ENCODE assay signal across 21 cellular contexts in the genomic region with DNA sequence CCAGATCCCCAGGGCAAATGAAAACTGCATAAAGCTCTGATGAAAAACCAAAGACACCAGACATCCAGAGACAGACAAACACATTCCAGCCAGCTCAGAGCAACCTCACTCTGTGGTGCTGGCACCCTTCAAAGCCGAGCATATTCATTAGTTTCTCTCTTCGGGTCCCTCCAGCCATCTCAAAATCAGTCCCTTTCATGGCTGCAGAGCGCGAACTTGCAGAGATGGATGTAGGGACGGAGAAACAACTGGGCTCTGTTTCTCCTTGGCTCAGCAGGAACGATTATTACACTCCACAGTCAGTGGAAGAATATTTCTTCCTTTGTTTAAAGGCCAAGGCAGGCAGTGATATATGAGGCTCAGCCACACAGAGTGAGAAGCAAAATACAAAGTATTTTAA. TPM values are rescaled to one million over a fixed set of nuclear protein-coding genes. Genes with fewer than 3 reads are reported as not detected.
A peak's percentile ranks its signal among the peaks of the same experiment; 100 is the strongest.
DNase-seq lines count a peak whose midpoint lies in the region; ATAC-seq and TF ChIP-seq lines count a peak whose summit lies in the region.
"Had no signal": no experiment of that assay in that cellular context is flagged by ENCODE, and none has a peak within 500 bp of the region (broad histone marks: within the 10 kb centered on the region; RNA-seq: fewer than 3 reads in every experiment).

No MANE protein-coding gene starts in this region.

- no peaks in the 10 kb centered on the region for H3K36me3 Mint-ChIP-seq in GM23338 (ENCODE audit: low read depth)
- H3K36me3 Mint-ChIP-seq: IgD-negative memory B cell had no signal

- H3K27me3 ChIP-seq in GM23338 (ENCODE audit: insufficient read depth) = no peaks in the 10 kb centered on the region

- no peaks in the 10 kb centered on the region for H3F3A ChIP-seq in GM23338 (replicated peaks; ENCODE audit: low read depth)

- H3K9me3 Mint-ChIP-seq in GM23338 = no peaks in the 10 kb centered on the region
- H3K9me3 Mint-ChIP-seq: H9, HFFc6 had no signal

- H3K4me3 Mint-ChIP-seq in GM23338 = no peak overlapping the region
- H3K4me3 Mint-ChIP-seq: CD4-positive, alpha-beta T cell; H9; HFFc6; IgD-negative memory B cell had no signal

- DNase-seq in NCI-H2227 treated with DMSO at 0.1 percent for 48 hours (lab: John Stamatoyannopoulos, UW) (peak; percentile 14), NCI-H2227 (lab: John Stamatoyannopoulos, UW; ENCODE audit: unreplicated experiment) (no peak), GM23338 (ENCODE audit: low spot score) (no peak), left kidney (ENCODE audit: low read depth, low spot score) (peak; percentile 4), superior temporal gyrus (ENCODE audit: extremely low spot score) (peak; percentile 21), putamen (ENCODE audit: low spot score) (no peak), DMS79 treated with DMSO at 0.1 percent for 48 hours (lab: John Stamatoyannopoulos, UW) (no peak)
- DNase-seq: CD4-positive, alpha-beta T cell; DMS79; H9; HFFc6; MV-4-11; NCI-H446; PC-3; Right ventricle myocardium superior had no signal

- no peak for TF ChIP-seq CTCF in GM23338 (conservative IDR thresholded peaks at IDR 0.05; ENCODE audit: low read depth in 2 of 2)

- H3K27me3 Mint-ChIP-seq in GM23338 (ENCODE audit: insufficient read depth, low read depth, poor library complexity) = peaks cover 4% of the 10 kb centered on the region

- no peak overlapping the region for H3K4me3 ChIP-seq in GM23338
- H3K4me3 ChIP-seq: A549, GM12878 had no signal

- H3K36me3 ChIP-seq in GM23338 (ENCODE audit: insufficient read depth) = no peaks in the 10 kb centered on the region

- H4K20me1 ChIP-seq in GM23338 (replicated peaks; ENCODE audit: insufficient read depth) = no peaks in the 10 kb centered on the region; the same call in 1 of the 2 replicates

- no peak; the same call in 2 of the 3 replicates for ATAC-seq in GM23338
- ATAC-seq: A549, GM12878, PC-3 had no signal

- H2AFZ ChIP-seq in GM23338 = peak overlapping the region; percentile 80

- H3K27ac ChIP-seq in GM23338 (ENCODE audit: low read depth) = no peak overlapping the region
- H3K27ac ChIP-seq: A549 had no signal

- no peak overlapping the region for H3K4me2 ChIP-seq in GM23338
- H3K4me2 ChIP-seq: A549 had no signal

- no peaks in the 10 kb centered on the region for H3K79me2 ChIP-seq in GM23338 (replicated peaks; ENCODE audit: insufficient read depth)

- no peaks in the 10 kb centered on the region for H3K4me1 Mint-ChIP-seq in GM23338
- H3K4me1 Mint-ChIP-seq: H9, IgD-negative memory B cell had no signal

- no peaks in the 10 kb centered on the region for H3K9me2 ChIP-seq in GM23338 (ENCODE audit: insufficient read depth)

- H3K27ac Mint-ChIP-seq in GM23338 = no peak overlapping the region
- H3K27ac Mint-ChIP-seq: CD4-positive, alpha-beta T cell; HFFc6; IgD-negative memory B cell had no signal

- no peaks in the 10 kb centered on the region for H3K4me1 ChIP-seq in GM23338 (ENCODE audit: insufficient read depth)
- H3K4me1 ChIP-seq: A549 had no signal

TF ChIP-seq in GM23338, 12 proteins besides CTCF, POLR2A, EP300 and RAD21 (continues in another document):
- TF ChIP-seq ZNF331 (CRISPR knock-in tag; IDR thresholded peaks at IDR 0.05; ENCODE audit: low read depth) = no peak
- TF ChIP-seq, protein P1, sequence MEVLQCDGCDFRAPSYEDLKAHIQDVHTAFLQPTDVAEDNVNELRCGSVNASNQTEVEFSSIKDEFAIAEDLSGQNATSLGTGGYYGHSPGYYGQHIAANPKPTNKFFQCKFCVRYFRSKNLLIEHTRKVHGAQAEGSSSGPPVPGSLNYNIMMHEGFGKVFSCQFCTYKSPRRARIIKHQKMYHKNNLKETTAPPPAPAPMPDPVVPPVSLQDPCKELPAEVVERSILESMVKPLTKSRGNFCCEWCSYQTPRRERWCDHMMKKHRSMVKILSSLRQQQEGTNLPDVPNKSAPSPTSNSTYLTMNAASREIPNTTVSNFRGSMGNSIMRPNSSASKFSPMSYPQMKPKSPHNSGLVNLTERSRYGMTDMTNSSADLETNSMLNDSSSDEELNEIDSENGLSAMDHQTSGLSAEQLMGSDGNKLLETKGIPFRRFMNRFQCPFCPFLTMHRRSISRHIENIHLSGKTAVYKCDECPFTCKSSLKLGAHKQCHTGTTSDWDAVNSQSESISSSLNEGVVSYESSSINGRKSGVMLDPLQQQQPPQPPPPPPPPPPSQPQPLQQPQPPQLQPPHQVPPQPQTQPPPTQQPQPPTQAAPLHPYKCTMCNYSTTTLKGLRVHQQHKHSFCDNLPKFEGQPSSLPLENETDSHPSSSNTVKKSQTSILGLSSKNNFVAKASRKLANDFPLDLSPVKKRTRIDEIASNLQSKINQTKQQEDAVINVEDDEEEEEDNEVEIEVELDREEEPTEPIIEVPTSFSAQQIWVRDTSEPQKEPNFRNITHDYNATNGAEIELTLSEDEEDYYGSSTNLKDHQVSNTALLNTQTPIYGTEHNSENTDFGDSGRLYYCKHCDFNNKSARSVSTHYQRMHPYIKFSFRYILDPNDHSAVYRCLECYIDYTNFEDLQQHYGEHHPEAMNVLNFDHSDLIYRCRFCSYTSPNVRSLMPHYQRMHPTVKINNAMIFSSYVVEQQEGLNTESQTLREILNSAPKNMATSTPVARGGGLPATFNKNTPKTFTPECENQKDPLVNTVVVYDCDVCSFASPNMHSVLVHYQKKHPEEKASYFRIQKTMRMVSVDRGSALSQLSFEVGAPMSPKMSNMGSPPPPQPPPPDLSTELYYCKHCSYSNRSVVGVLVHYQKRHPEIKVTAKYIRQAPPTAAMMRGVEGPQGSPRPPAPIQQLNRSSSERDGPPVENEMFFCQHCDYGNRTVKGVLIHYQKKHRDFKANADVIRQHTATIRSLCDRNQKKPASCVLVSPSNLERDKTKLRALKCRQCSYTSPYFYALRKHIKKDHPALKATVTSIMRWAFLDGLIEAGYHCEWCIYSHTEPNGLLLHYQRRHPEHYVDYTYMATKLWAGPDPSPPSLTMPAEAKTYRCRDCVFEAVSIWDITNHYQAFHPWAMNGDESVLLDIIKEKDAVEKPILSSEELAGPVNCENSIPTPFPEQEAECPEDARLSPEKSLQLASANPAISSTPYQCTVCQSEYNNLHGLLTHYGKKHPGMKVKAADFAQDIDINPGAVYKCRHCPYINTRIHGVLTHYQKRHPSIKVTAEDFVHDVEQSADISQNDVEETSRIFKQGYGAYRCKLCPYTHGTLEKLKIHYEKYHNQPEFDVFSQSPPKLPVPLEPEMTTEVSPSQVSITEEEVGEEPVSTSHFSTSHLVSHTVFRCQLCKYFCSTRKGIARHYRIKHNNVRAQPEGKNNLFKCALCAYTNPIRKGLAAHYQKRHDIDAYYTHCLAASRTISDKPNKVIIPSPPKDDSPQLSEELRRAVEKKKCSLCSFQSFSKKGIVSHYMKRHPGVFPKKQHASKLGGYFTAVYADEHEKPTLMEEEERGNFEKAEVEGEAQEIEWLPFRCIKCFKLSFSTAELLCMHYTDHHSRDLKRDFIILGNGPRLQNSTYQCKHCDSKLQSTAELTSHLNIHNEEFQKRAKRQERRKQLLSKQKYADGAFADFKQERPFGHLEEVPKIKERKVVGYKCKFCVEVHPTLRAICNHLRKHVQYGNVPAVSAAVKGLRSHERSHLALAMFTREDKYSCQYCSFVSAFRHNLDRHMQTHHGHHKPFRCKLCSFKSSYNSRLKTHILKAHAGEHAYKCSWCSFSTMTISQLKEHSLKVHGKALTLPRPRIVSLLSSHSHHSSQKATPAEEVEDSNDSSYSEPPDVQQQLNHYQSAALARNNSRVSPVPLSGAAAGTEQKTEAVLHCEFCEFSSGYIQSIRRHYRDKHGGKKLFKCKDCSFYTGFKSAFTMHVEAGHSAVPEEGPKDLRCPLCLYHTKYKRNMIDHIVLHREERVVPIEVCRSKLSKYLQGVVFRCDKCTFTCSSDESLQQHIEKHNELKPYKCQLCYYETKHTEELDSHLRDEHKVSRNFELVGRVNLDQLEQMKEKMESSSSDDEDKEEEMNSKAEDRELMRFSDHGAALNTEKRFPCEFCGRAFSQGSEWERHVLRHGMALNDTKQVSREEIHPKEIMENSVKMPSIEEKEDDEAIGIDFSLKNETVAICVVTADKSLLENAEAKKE (CRISPR knock-in tag; IDR thresholded peaks at IDR 0.05) = no peak
- TF ChIP-seq, protein P2, sequence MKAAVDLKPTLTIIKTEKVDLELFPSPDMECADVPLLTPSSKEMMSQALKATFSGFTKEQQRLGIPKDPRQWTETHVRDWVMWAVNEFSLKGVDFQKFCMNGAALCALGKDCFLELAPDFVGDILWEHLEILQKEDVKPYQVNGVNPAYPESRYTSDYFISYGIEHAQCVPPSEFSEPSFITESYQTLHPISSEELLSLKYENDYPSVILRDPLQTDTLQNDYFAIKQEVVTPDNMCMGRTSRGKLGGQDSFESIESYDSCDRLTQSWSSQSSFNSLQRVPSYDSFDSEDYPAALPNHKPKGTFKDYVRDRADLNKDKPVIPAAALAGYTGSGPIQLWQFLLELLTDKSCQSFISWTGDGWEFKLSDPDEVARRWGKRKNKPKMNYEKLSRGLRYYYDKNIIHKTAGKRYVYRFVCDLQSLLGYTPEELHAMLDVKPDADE (IDR thresholded peaks at IDR 0.05) = no peak
- no peak for TF ChIP-seq JUNB (IDR thresholded peaks at IDR 0.05; ENCODE audit: unreplicated experiment)
- TF ChIP-seq, protein P3, sequence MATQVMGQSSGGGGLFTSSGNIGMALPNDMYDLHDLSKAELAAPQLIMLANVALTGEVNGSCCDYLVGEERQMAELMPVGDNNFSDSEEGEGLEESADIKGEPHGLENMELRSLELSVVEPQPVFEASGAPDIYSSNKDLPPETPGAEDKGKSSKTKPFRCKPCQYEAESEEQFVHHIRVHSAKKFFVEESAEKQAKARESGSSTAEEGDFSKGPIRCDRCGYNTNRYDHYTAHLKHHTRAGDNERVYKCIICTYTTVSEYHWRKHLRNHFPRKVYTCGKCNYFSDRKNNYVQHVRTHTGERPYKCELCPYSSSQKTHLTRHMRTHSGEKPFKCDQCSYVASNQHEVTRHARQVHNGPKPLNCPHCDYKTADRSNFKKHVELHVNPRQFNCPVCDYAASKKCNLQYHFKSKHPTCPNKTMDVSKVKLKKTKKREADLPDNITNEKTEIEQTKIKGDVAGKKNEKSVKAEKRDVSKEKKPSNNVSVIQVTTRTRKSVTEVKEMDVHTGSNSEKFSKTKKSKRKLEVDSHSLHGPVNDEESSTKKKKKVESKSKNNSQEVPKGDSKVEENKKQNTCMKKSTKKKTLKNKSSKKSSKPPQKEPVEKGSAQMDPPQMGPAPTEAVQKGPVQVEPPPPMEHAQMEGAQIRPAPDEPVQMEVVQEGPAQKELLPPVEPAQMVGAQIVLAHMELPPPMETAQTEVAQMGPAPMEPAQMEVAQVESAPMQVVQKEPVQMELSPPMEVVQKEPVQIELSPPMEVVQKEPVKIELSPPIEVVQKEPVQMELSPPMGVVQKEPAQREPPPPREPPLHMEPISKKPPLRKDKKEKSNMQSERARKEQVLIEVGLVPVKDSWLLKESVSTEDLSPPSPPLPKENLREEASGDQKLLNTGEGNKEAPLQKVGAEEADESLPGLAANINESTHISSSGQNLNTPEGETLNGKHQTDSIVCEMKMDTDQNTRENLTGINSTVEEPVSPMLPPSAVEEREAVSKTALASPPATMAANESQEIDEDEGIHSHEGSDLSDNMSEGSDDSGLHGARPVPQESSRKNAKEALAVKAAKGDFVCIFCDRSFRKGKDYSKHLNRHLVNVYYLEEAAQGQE (IDR thresholded peaks at IDR 0.05; ENCODE audit: unreplicated experiment) = no peak
- no peak for TF ChIP-seq POLR2AphosphoS5 (IDR thresholded peaks at IDR 0.05; ENCODE audit: low read depth)

RNA-seq across cellular contexts. Expression of a gene that starts 50.4 kb away (rescaled TPM):
- 7.5 and 8.5 TPM in 2 replicates for total RNA-seq in GM23338 (2014; rRNA removed; shearing (Covaris generic))
- 2.2 and 2.7 TPM in 2 replicates for polyA plus RNA-seq in GM23338 (2016; fragmentation: Nextera tagmentation; extraction: Ambion mirVana)
- total RNA-seq: CD4-positive, alpha-beta T cell; GM12878; M059J; RPMI7951; SK-MEL-5 had no signal
- polyA plus RNA-seq: IgD-negative memory B cell had no signal

Comparison
In these comparisons a context has a peak if more than half of its experiments do, and no peak if none do; other contexts are left out.
1. DNase-seq: peak in NCI-H2227 treated with DMSO at 0.1 percent for 48 hours (single experiment), left kidney (single experiment) and superior temporal gyrus (single experiment); none in NCI-H2227 (single experiment), GM23338 (single experiment), putamen (single experiment) and DMS79 treated with DMSO at 0.1 percent for 48 hours (single experiment).